In the genomic region with DNA sequence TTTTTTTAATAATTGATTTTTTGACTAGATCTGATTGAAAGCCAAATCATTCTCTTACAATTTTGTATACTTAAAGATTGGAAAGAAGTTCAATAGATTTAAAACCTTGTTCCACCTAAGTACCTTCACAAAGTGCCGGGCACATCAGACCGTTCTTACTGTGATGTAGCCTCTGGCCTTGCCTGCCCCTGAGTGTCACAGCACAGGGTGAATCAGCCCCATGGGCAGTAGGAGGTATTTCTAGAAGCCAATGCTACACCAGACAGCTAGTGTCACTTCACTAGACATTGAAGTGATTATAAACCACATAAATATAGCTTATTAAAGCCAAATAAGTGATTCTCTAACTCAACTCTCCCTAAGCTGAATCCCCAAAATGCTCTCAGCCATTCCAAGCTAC, we compare ENCODE assay signal across 18 cellular contexts.
"Had no signal": no experiment of that assay in that cellular context is flagged by ENCODE, and none has a peak within 500 bp of the region (broad histone marks: within the 10 kb centered on the region; RNA-seq: fewer than 3 reads in every experiment).

No MANE protein-coding gene starts in this region.

- DNase-seq: activated CD4-positive, alpha-beta memory T cell treated with anti-CD3 and anti-CD28 coated beads, Interleukin-2, amount 10 ng/mL, durations not matched to agents 7 days and 5 days; activated CD4-positive, alpha-beta T cell treated with anti-CD3 and anti-CD28 coated beads for 4 hours; activated naive CD4-positive, alpha-beta T cell treated with anti-CD3 and anti-CD28 coated beads, Interleukin-2, amount 50 U/mL, for 16 hours; activated T-cell treated with anti-CD3 and anti-CD28 coated beads, Interleukin-2, amount 50 U/mL, for 24 hours; caudate nucleus; effector CD4-positive, alpha-beta T cell; esophagus squamous epithelium; foreskin keratinocyte; left ventricle myocardium inferior; mucosa of descending colon; naive thymus-derived CD8-positive, alpha-beta T cell; retina; stimulated activated naive CD8-positive, alpha-beta T cell treated with anti-CD3 and anti-CD28 coated beads, Interleukin-15, amount 100 ng/mL, for 72 hours; T-helper 17 cell; testis had no signal

- ATAC-seq: foreskin keratinocyte; mucosa of descending colon; naive thymus-derived CD8-positive, alpha-beta T cell; stimulated activated naive CD8-positive, alpha-beta T cell treated with anti-CD3 and anti-CD28 coated beads, Interleukin-15, amount 100 ng/mL, for 72 hours; T-helper 17 cell; WTC11 had no signal

- H3K27me3 Mint-ChIP-seq: activated CD4-positive, alpha-beta memory T cell treated with anti-CD3 and anti-CD28 coated beads, Interleukin-2, amount 10 ng/mL, durations not matched to agents 7 days and 5 days; stimulated activated naive CD8-positive, alpha-beta T cell treated with anti-CD3 and anti-CD28 coated beads, Interleukin-15, amount 100 ng/mL, for 72 hours had no signal

- H3K9me3 Mint-ChIP-seq: activated CD4-positive, alpha-beta memory T cell treated with anti-CD3 and anti-CD28 coated beads, Interleukin-2, amount 10 ng/mL, durations not matched to agents 7 days and 5 days had no signal

- H3K27ac Mint-ChIP-seq: activated CD4-positive, alpha-beta memory T cell treated with anti-CD3 and anti-CD28 coated beads, Interleukin-2, amount 10 ng/mL, durations not matched to agents 7 days and 5 days; activated T-cell treated with anti-CD3 and anti-CD28 coated beads, Interleukin-2, amount 50 U/mL, for 24 hours; naive thymus-derived CD8-positive, alpha-beta T cell; T-helper 17 cell; WTC11 had no signal

- H3K4me1 Mint-ChIP-seq: activated CD4-positive, alpha-beta memory T cell treated with anti-CD3 and anti-CD28 coated beads, Interleukin-2, amount 10 ng/mL, durations not matched to agents 7 days and 5 days; naive thymus-derived CD8-positive, alpha-beta T cell; stimulated activated naive CD8-positive, alpha-beta T cell treated with anti-CD3 and anti-CD28 coated beads, Interleukin-15, amount 100 ng/mL, for 72 hours; T-helper 17 cell had no signal

- H3K4me3 Mint-ChIP-seq: activated CD4-positive, alpha-beta memory T cell treated with anti-CD3 and anti-CD28 coated beads, Interleukin-2, amount 10 ng/mL, durations not matched to agents 7 days and 5 days; activated T-cell treated with anti-CD3 and anti-CD28 coated beads, Interleukin-2, amount 50 U/mL, for 24 hours; naive thymus-derived CD8-positive, alpha-beta T cell; stimulated activated naive CD8-positive, alpha-beta T cell treated with anti-CD3 and anti-CD28 coated beads, Interleukin-15, amount 100 ng/mL, for 72 hours; T-helper 17 cell; WTC11 had no signal

- H3K4me1 ChIP-seq: foreskin keratinocyte had no signal

- H3K4me3 ChIP-seq: coronary artery, esophagus squamous epithelium, left ventricle myocardium inferior, mucosa of descending colon, skin epidermis, testis had no signal

- H3K36me3 ChIP-seq: esophagus squamous epithelium, left ventricle myocardium inferior had no signal

- H3K27ac ChIP-seq: coronary artery, esophagus squamous epithelium, foreskin keratinocyte, left ventricle myocardium inferior, skin epidermis, testis had no signal

- H3K36me3 Mint-ChIP-seq: WTC11 had no signal

- H3K27me3 ChIP-seq: esophagus squamous epithelium, foreskin keratinocyte, testis had no signal

- H3K9me3 ChIP-seq: esophagus squamous epithelium, mucosa of descending colon, testis had no signal
